In genomic region chr2:66390152-66390551, GRCh38 we compare ENCODE assay signal across 18 cellular contexts. TPM values are rescaled to one million over a fixed set of nuclear protein-coding genes. Genes with fewer than 3 reads are reported as not detected.
"Had no signal": no experiment of that assay in that cellular context is flagged by ENCODE, and none has a peak within 500 bp of the region (broad histone marks: within the 10 kb centered on the region; RNA-seq: fewer than 3 reads in every experiment).

No MANE protein-coding gene starts in this region.

- FAIRE-seq: frontal cortex, kidney had no signal

- H3K27me3 Mint-ChIP-seq: T-helper 17 cell had no signal

- H3K4me3 ChIP-seq: heart left ventricle, ovary, stomach, thoracic aorta had no signal

- H3K27ac ChIP-seq: heart left ventricle, ovary, stomach, thoracic aorta had no signal

- H3K4me1 ChIP-seq: heart left ventricle, stomach had no signal

- H3K9me3 ChIP-seq: heart left ventricle, ovary, stomach, thoracic aorta had no signal

- H3K36me3 Mint-ChIP-seq: brain had no signal

- H3K36me3 ChIP-seq: heart left ventricle, ovary, stomach, thoracic aorta had no signal

- DNase-seq: activated CD4-positive, alpha-beta T cell treated with anti-CD3 and anti-CD28 coated beads, Interleukin-2, amount 50 U/mL, for 1 hour; activated effector memory CD4-positive, alpha-beta T cell treated with Interleukin-2 at 50 U/mL for 16 hours; activated T-cell treated with anti-CD3 and anti-CD28 coated beads for 4 hours; amygdala; heart left ventricle; kidney; left ventricle myocardium superior; ovary; retina; stimulated activated CD4-positive, alpha-beta T cell treated with anti-CD3 and anti-CD28 coated beads, Interleukin-15, amount 100 ng/mL, for 24 hours; stimulated activated CD4-positive, alpha-beta T cell treated with anti-CD3 and anti-CD28 coated beads, Interleukin-4, amount 100 ng/mL, for 4 hours; stomach; T-helper 17 cell had no signal

- H3K4me1 Mint-ChIP-seq: T-helper 17 cell had no signal

- H3K4me3 Mint-ChIP-seq: brain, T-helper 17 cell had no signal

- H3K27ac Mint-ChIP-seq: activated naive CD4-positive, alpha-beta T cell treated with anti-CD3 and anti-CD28 coated beads, Interleukin-2, amount 50 U/mL, for 72 hours; brain; T-helper 17 cell had no signal

- H3K27me3 ChIP-seq: ovary had no signal

RNA-seq across cellular contexts. Expression of gene MEIS1, which starts 44.8 kb away (rescaled TPM):
- total RNA-seq: activated CD8-positive, alpha-beta memory T cell treated with anti-CD3 and anti-CD28 coated beads for 36 hours; activated naive CD4-positive, alpha-beta T cell treated with anti-CD3 and anti-CD28 coated beads, Interleukin-2, amount 50 U/mL, for 72 hours had no signal
